1 cellular context compared by ENCODE assay signal in the genomic region with DNA sequence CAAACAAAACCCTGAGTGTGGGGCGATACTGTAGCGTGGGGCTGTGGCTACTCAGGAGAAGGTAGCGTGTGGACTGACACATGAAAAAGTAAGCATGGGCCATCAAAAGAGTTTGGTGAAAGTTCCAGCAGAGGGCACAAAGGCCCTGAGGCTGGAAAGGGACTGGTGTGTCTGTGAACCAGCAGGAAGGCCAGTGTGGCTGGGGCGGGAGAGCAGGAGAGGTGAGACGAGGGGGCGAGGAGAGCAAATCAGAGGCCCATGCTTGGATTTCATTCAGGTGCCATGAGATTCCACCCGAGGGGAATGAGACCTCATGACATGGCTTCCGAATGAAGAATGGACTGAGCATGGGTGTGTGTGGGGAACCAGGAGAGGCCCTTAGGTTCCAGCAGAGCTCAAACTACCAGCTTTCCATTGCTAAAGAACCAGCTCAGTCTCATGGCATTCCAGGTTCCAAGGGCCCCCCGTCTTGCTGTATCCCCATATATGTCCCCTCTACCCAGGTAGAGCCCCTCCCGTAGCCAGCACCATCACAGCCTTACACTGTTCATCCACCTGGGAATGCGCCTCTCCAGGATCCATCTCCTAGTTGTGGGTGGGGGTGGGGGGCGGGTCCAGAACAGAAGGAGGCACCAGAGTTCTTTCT.
TF ChIP-seq lines count a peak whose summit lies in the region.

No MANE protein-coding gene starts in this region.

TF ChIP-seq in GM12878, 131 proteins besides CTCF, POLR2A, EP300 and RAD21:
- TF ChIP-seq MXI1 (IDR thresholded peaks at IDR 0.05; ENCODE audit: low read depth, low read length), result no peak
- TF ChIP-seq ATF7 (IDR thresholded peaks at IDR 0.05; ENCODE audit: low read depth), result no peak
- TF ChIP-seq YY1 (IDR thresholded peaks at IDR 0.05; ENCODE audit: low read depth, low read length), result no peak
- TF ChIP-seq, protein P1, sequence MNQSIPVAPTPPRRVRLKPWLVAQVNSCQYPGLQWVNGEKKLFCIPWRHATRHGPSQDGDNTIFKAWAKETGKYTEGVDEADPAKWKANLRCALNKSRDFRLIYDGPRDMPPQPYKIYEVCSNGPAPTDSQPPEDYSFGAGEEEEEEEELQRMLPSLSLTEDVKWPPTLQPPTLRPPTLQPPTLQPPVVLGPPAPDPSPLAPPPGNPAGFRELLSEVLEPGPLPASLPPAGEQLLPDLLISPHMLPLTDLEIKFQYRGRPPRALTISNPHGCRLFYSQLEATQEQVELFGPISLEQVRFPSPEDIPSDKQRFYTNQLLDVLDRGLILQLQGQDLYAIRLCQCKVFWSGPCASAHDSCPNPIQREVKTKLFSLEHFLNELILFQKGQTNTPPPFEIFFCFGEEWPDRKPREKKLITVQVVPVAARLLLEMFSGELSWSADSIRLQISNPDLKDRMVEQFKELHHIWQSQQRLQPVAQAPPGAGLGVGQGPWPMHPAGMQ (IDR thresholded peaks at IDR 0.05; ENCODE audit: borderline replicate concordance), result no peak
- no peak for TF ChIP-seq HDGF (IDR thresholded peaks at IDR 0.05)
- TF ChIP-seq LARP7 (IDR thresholded peaks at IDR 0.05), result no peak
- TF ChIP-seq ZNF274 (IDR thresholded peaks at IDR 0.05; ENCODE audit: insufficient read depth, insufficient read length), result no peak
- TF ChIP-seq CREB1 (IDR thresholded peaks at IDR 0.05; ENCODE audit: low read depth), result no peak
